Comparison of ENCODE assay signal across 1 cellular context in genomic region chr1:31428436-31429221, GRCh38.
TF ChIP-seq lines count a peak whose summit lies in the region.

No MANE protein-coding gene starts in this region.

TF ChIP-seq in IMR-90, 13 proteins besides CTCF, POLR2A, EP300 and RAD21:
- no peak for TF ChIP-seq MAFK (IDR thresholded peaks at IDR 0.05; ENCODE audit: low read depth, low read length)
